Comparison of ENCODE assay signal across 9 cellular contexts in the genomic region with DNA sequence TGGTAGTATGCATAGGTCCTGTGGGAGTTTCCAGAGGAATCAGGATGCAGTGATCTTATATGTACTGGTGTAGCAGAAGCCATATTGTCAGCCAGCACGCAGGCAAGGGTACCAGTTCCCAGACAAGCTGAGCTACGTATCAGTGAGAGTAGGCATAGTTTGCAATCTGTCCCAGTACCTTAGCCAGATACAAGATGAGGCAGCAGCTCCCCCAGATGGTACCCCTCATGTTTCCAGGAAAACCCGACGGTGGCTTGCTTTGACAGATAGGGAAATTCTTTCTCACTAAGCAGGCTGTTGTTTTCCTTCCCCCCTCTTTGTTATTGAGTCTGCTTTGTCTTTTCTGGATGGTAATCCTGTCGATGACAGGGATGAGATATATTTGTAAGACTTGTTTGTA.
DNase-seq lines count a peak whose midpoint lies in the region; ATAC-seq, FAIRE-seq and TF ChIP-seq lines count a peak whose summit lies in the region.
"Had no signal": no experiment of that assay in that cellular context is flagged by ENCODE, and none has a peak within 500 bp of the region (broad histone marks: within the 10 kb centered on the region; RNA-seq: fewer than 3 reads in every experiment).

No MANE protein-coding gene starts in this region.

- no peak overlapping the region for H3K4me2 ChIP-seq in OCI-LY7 (ENCODE audit: low read length)

- 70% methylated on average over 5 of the region's 5 CpGs for WGBS in liver

- H3K27ac ChIP-seq in OCI-LY7 (ENCODE audit: low read depth, low read length, poor library complexity, severe bottlenecking) (no peak overlapping the region), liver (ENCODE audit: low read depth in 1 of 2, low read length in 2 of 2) (no peak overlapping the region)

- FAIRE-seq in GM19239 (lab: Jason Lieb, UNC), result no peak
- FAIRE-seq: endometrium had no signal

- POLR2A ChIA-PET in OCI-LY7 (lab: Charles Lee), result interaction anchor here (0.8 kb wide), 1 partner anchor 38 kb away, joined by 5 read pairs; no protein-coding TSS in a partner anchor

- TF ChIP-seq CTCF in OCI-LY7 (conservative IDR thresholded peaks at IDR 0.05; ENCODE audit: low read length) (peak; percentile 61), liver (IDR thresholded peaks at IDR 0.05; ENCODE audit: low read depth, low read length, missing input control) (no peak)

- DNase-seq in Ammon's horn (ENCODE audit: low spot score), result peak; percentile 68
- peak; percentile 50 for DNase-seq in OCI-LY7 (ENCODE audit: low spot score)
- DNase-seq in activated effector memory CD4-positive, alpha-beta T cell treated with anti-CD3 and anti-CD28 coated beads, Interleukin-2, amount 50 U/mL, for 16 hours, result peak; percentile 66
- no peak for DNase-seq in GM19239 (ENCODE audit: insufficient read length, low spot score)
- no peak for DNase-seq in left colon

- ATAC-seq in HG03097 (IDR thresholded peaks at IDR 0.05; ENCODE audit: low FRiP score, unreplicated experiment) (no peak), left colon (no peak), GM19455 (IDR thresholded peaks at IDR 0.05; ENCODE audit: unreplicated experiment) (no peak)

- H3K4me1 ChIP-seq in OCI-LY7 (ENCODE audit: insufficient read depth, low read length, poor library complexity, severe bottlenecking), result peaks cover 13% of the 10 kb centered on the region
- peaks cover 0 to 22% (median 3%) of the 10 kb centered on the region in 4 donors for H3K4me1 ChIP-seq in liver (ENCODE audit: control insufficient read depth in 4 of 4, insufficient read depth in 4 of 4, low read length in 3 of 4)

- H4K20me1 ChIP-seq in OCI-LY7 (ENCODE audit: insufficient read depth, low read length), result no peaks in the 10 kb centered on the region

- peak; percentile 13 to 26 for TF ChIP-seq RAD21 in liver (IDR thresholded peaks at IDR 0.05)

- H3K27me3 ChIP-seq in liver (ENCODE audit: control insufficient read depth in 4 of 4, insufficient read depth in 4 of 4, low read length in 3 of 4), result no peaks in the 10 kb centered on the region

- H3K9ac ChIP-seq in liver (ENCODE audit: low read depth in 1 of 2, low read length in 2 of 2), result no peak overlapping the region

- H2AFZ ChIP-seq in OCI-LY7 (ENCODE audit: low read length), result no peak overlapping the region

- H3K36me3 ChIP-seq in OCI-LY7 (ENCODE audit: insufficient read depth, low read length) (no peaks in the 10 kb centered on the region), liver (ENCODE audit: control insufficient read depth in 4 of 4, insufficient read depth in 3 of 4, low read depth in 1 of 4, low read length in 3 of 4) (no peaks in the 10 kb centered on the region)

- intact Hi-C loops in OCI-LY7 (cut with micrococcal nuclease; ENCODE audit: unreplicated experiment), result loop anchor here (10.0 kb wide), 1 partner anchor 130 kb away; a partner anchor contains a TSS
- intact Hi-C loops in left colon (cut with DNase I, micrococcal nuclease), result no loop called here

- no peak overlapping the region for H3K4me3 ChIP-seq in OCI-LY7 (ENCODE audit: low read depth, low read length, poor library complexity, severe bottlenecking)
- no peak overlapping the region for H3K4me3 ChIP-seq in liver (ENCODE audit: low read depth in 1 of 3, low read length in 3 of 3)

- 0 out of 2 replicates have a peak, but pooled peaks cover 1% of the 10 kb centered on the region for H3K9me2 ChIP-seq in OCI-LY7 (ENCODE audit: insufficient read depth, low read length)

- no TSS peak for BruUV-seq in OCI-LY7 (replicated peaks; lab: Mats Ljungman, UMichigan)

- no peaks in the 10 kb centered on the region for H3K79me2 ChIP-seq in OCI-LY7 (ENCODE audit: insufficient read depth, low read depth, low read length)

- H3K9me3 ChIP-seq in OCI-LY7 (ENCODE audit: low read length), result peaks cover under 1% of the 10 kb centered on the region; the same call in 1 of the 2 replicates
- H3K9me3 ChIP-seq in liver (ENCODE audit: control insufficient read depth in 4 of 4, low read length in 3 of 4), result no peaks in the 10 kb centered on the region

- CTCF ChIA-PET in OCI-LY7 (lab: Charles Lee; ENCODE audit: unreplicated experiment), result interaction anchor here (0.6 kb wide), 1 partner anchor 135 kb away, joined by 3 read pairs; no protein-coding TSS in a partner anchor

TF ChIP-seq in liver, 16 proteins besides CTCF, POLR2A, EP300 and RAD21:
- no peak for TF ChIP-seq GABPA (IDR thresholded peaks at IDR 0.05 in 1 of 2, conservative IDR thresholded peaks at IDR 0.05 in 1 of 2)
- no peak for TF ChIP-seq TAF1 (conservative IDR thresholded peaks at IDR 0.05)
- no peak for TF ChIP-seq HNF4G (IDR thresholded peaks at IDR 0.05)
- TF ChIP-seq, protein P1, sequence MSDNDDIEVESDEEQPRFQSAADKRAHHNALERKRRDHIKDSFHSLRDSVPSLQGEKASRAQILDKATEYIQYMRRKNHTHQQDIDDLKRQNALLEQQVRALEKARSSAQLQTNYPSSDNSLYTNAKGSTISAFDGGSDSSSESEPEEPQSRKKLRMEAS (IDR thresholded peaks at IDR 0.05), result no peak
- no peak for TF ChIP-seq YY1 (IDR thresholded peaks at IDR 0.05)
- no peak for TF ChIP-seq RXRA (IDR thresholded peaks at IDR 0.05)
- TF ChIP-seq, protein P2, sequence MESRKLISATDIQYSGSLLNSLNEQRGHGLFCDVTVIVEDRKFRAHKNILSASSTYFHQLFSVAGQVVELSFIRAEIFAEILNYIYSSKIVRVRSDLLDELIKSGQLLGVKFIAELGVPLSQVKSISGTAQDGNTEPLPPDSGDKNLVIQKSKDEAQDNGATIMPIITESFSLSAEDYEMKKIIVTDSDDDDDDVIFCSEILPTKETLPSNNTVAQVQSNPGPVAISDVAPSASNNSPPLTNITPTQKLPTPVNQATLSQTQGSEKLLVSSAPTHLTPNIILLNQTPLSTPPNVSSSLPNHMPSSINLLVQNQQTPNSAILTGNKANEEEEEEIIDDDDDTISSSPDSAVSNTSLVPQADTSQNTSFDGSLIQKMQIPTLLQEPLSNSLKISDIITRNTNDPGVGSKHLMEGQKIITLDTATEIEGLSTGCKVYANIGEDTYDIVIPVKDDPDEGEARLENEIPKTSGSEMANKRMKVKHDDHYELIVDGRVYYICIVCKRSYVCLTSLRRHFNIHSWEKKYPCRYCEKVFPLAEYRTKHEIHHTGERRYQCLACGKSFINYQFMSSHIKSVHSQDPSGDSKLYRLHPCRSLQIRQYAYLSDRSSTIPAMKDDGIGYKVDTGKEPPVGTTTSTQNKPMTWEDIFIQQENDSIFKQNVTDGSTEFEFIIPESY (IDR thresholded peaks at IDR 0.05), result no peak
- no peak for TF ChIP-seq SP1 (IDR thresholded peaks at IDR 0.05)
- no peak for TF ChIP-seq FOXA2 (IDR thresholded peaks at IDR 0.05)
- no peak for TF ChIP-seq NR2F2 (IDR thresholded peaks at IDR 0.05)
- no peak for TF ChIP-seq HNF4A (conservative IDR thresholded peaks at IDR 0.05)
- no peak for TF ChIP-seq FOXA1 (IDR thresholded peaks at IDR 0.05)
TF ChIP-seq in liver: peak in this region for 0.

Comparison
In these comparisons a context has a peak if more than half of its experiments do, and no peak if none do; other contexts are left out.
1. DNase-seq: peak in Ammon's horn (single experiment), OCI-LY7 (single experiment) and activated effector memory CD4-positive, alpha-beta T cell treated with anti-CD3 and anti-CD28 coated beads, Interleukin-2, amount 50 U/mL, for 16 hours (single experiment); none in GM19239 (single experiment) and left colon (0 of 2).